Comparison of ENCODE assay signal across 1 cellular context in the genomic region with DNA sequence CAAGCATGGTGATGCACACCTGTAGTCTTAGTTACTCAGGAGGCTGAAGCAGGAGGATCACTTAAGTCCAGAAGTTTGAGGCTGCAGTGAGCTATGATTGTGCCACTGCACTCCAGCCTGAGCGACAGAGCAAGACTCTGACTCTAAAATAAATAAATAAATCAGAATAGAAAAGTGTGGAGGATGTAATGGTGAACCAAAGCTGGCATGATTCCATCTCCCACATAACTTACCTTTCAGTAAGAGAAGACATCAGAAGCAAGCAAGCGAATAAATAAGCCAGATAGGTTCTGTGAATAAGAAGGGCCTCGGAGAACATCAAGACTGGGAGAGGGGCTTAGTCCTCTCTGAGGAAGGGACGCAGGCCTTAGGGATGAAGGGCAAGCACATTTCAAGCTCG.
TF ChIP-seq lines count a peak whose summit lies in the region.

No MANE protein-coding gene starts in this region.

TF ChIP-seq in GM23338, 12 proteins besides CTCF, POLR2A, EP300 and RAD21 (continued from another document):
- TF ChIP-seq REST (IDR thresholded peaks at IDR 0.05; ENCODE audit: unreplicated experiment) = no peak
- TF ChIP-seq POLR2AphosphoS5 (IDR thresholded peaks at IDR 0.05; ENCODE audit: low read depth) = no peak
